ENCODE assay signal across 25 cellular contexts in the genomic region with DNA sequence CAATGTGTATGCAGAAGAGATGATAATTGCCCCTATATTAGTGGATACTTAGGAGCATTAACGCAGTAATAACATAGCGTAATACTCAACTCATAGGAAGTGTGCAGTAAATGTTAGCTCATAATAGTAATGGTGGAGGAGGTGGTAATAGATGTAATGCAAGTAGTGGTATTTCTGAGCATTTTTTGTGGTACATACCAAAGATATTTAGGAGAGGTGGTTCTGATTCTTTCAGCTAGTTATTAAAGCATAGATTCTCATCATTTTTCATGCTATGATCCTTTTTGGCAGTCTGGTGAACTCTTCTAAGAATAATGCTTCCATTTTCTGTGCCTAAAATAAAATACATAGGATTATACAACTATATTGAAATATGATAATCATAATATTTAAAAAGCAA.
"Had no signal": no experiment of that assay in that cellular context is flagged by ENCODE, and none has a peak within 500 bp of the region (broad histone marks: within the 10 kb centered on the region; RNA-seq: fewer than 3 reads in every experiment).

No MANE protein-coding gene starts in this region.

- H3K36me3 ChIP-seq: cardiac muscle cell, sigmoid colon, upper lobe of left lung had no signal

- H3K27me3 ChIP-seq: body of pancreas, cardiac muscle cell, foreskin keratinocyte, sigmoid colon, spleen, upper lobe of left lung had no signal

- H3K9me3 ChIP-seq: body of pancreas, sigmoid colon, spleen, upper lobe of left lung had no signal

- H3K27ac Mint-ChIP-seq: activated naive CD4-positive, alpha-beta T cell treated with anti-CD3 and anti-CD28 coated beads, Interleukin-2, amount 50 U/mL, for 72 hours; activated T-cell treated with anti-CD3 and anti-CD28 coated beads, Interleukin-2, amount 50 U/mL, for 24 hours; activated T-helper 17 cell treated with anti-CD3 and anti-CD28 coated beads, Interleukin-2, amount 50 U/mL, for 72 hours; progenitor cell of endocrine pancreas had no signal

- H3K4me3 Mint-ChIP-seq: activated T-cell treated with anti-CD3 and anti-CD28 coated beads, Interleukin-2, amount 50 U/mL, for 24 hours; activated T-helper 17 cell treated with anti-CD3 and anti-CD28 coated beads, Interleukin-2, amount 50 U/mL, for 72 hours; naive thymus-derived CD4-positive, alpha-beta T cell; neural crest cell had no signal

- H3K4me3 ChIP-seq: body of pancreas, cardiac muscle cell, lung, sigmoid colon, spleen, upper lobe of left lung had no signal

- H3K27ac ChIP-seq: body of pancreas, cardiac muscle cell, foreskin keratinocyte, sigmoid colon, spleen, upper lobe of left lung had no signal

- H3K4me1 Mint-ChIP-seq: neural crest cell had no signal

- DNase-seq: activated CD4-positive, alpha-beta T cell treated with anti-CD3 and anti-CD28 coated beads, Interleukin-2, amount 50 U/mL, for 4 hours; activated CD8-positive, alpha-beta memory T cell treated with anti-CD3 and anti-CD28 coated beads for 24 hours; activated CD8-positive, alpha-beta memory T cell treated with anti-CD3 and anti-CD28 coated beads, Interleukin-2, amount 50 U/mL, for 4 hours; activated T-cell treated with anti-CD3 and anti-CD28 coated beads, Interleukin-2, amount 50 U/mL, for 24 hours; amniotic stem cell; body of pancreas; dermis blood vessel endothelial cell; effector memory CD4-positive, alpha-beta T cell; foreskin keratinocyte; naive thymus-derived CD4-positive, alpha-beta T cell; occipital lobe; retina; sigmoid colon; spleen; stimulated activated CD4-positive, alpha-beta T cell treated with anti-CD3 and anti-CD28 coated beads, Interleukin-4, amount 100 ng/mL, for 1 hour; stimulated activated naive CD4-positive, alpha-beta T cell; T-helper 9 cell; upper lobe of left lung had no signal

- H3K27me3 Mint-ChIP-seq: activated T-cell treated with anti-CD3 and anti-CD28 coated beads, Interleukin-2, amount 50 U/mL, for 24 hours; activated T-helper 17 cell treated with anti-CD3 and anti-CD28 coated beads, Interleukin-2, amount 50 U/mL, for 72 hours; naive thymus-derived CD4-positive, alpha-beta T cell; progenitor cell of endocrine pancreas had no signal

- H3K9me3 Mint-ChIP-seq: activated T-helper 17 cell treated with anti-CD3 and anti-CD28 coated beads, Interleukin-2, amount 50 U/mL, for 72 hours; neural crest cell had no signal

- H3K4me1 ChIP-seq: body of pancreas, foreskin keratinocyte, spleen, upper lobe of left lung had no signal

- ATAC-seq: activated naive CD4-positive, alpha-beta T cell treated with anti-CD3 and anti-CD28 coated beads, Interleukin-2, amount 50 U/mL, for 72 hours; activated T-helper 17 cell treated with anti-CD3 and anti-CD28 coated beads, Interleukin-2, amount 50 U/mL, for 72 hours; body of pancreas; foreskin keratinocyte; left lobe of liver; naive thymus-derived CD4-positive, alpha-beta T cell had no signal
